Comparison of ENCODE assay signal across 8 cellular contexts in the genomic region with DNA sequence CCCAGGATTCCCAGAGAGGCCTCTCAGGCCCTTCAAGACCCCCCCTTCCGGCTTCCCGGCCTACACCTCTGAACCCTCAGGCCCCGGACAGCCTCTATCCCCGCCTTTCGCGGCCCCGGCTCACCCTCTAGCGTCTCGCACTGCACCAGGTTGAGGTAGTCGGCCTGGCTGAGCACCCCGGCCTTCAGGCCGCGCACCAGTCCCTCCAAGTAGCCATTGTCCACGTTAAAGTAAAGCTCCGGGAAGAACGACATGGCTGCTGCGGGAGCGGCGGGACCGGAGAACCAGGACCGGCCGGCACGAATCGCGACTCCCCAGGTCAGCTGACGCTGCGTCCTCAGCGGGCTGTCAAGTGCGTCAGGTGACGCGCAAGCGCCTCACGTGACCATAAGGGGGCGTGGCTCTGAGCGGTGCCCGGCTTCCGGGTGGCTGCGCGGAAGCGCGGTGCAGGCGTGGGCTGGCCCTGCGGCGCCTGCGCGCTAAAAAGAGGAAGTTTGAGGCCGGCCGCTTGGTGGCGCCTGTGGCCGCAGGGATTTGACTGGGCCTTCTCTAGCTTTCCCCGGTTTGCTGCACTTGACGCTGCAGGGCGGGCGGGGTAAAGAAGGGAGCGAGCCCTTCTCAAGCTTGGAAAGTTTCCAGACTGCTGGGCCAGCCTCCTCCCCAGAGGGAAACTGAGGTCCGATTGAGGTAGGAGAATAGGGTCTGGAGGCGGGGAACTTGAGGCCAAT. TPM values are rescaled to one million over a fixed set of nuclear protein-coding genes. Genes with fewer than 3 reads are reported as not detected.
DNase-seq lines count a peak whose midpoint lies in the region; ATAC-seq and TF ChIP-seq lines count a peak whose summit lies in the region.

A gene (minus strand): TSS at position 325 of the 728 bp plus-strand sequence. CDS start 71 bp downstream, at position 254.

- no peaks in the 10 kb centered on the region for H3K36me3 ChIP-seq in ascending aorta
- no peaks in the 10 kb centered on the region for H3K36me3 ChIP-seq in vagina

- TF ChIP-seq CTCF in ascending aorta (IDR thresholded peaks at IDR 0.05) (peak; percentile 91 to 94 (median 93)), vagina (IDR thresholded peaks at IDR 0.05) (peak; percentile 81 to 91 (median 85))

- H3K27me3 ChIP-seq in ascending aorta (no peaks in the 10 kb centered on the region), right cardiac atrium (ENCODE audit: control insufficient read depth, insufficient read depth) (no peaks in the 10 kb centered on the region), vagina (no peaks in the 10 kb centered on the region)

- H3K9me3 ChIP-seq in ascending aorta (no peaks in the 10 kb centered on the region), right cardiac atrium (ENCODE audit: control insufficient read depth, low read length) (no peaks in the 10 kb centered on the region), vagina (no peaks in the 10 kb centered on the region)

- H3K27ac ChIP-seq in ascending aorta (peak within 1 kb of the TSS; percentile 74 to 80), right cardiac atrium (ENCODE audit: low read length) (peak within 1 kb of the TSS; percentile 82), vagina (peak within 1 kb of the TSS; percentile 96)

- peak; percentile 66 to 77 for TF ChIP-seq POLR2A in vagina (IDR thresholded peaks at IDR 0.05)

- intact Hi-C loops in T-helper 2 cell treated with Interferon-gamma antibody and Interleukin-4, amounts not matched to agents 100 ng/mL and 5 ng/mL, for 36 hours (cut with micrococcal nuclease): loop anchor here (1.0 to 2.0 kb wide), 5 partner anchors 24 to 454 kb away; a partner anchor contains a TSS
- intact Hi-C loops in ascending aorta (cut with DNase I): loop anchor here (1.0 to 5.0 kb wide), 4 partner anchors 40 to 238 kb away; a partner anchor contains a TSS
- intact Hi-C loops in right cardiac atrium (cut with DNase I): no loop called here
- intact Hi-C loops in vagina (cut with DNase I): no loop called here

- under 1% methylated on average over 57 of the region's 57 CpGs for WGBS in right cardiac atrium

- H3K4me3 ChIP-seq in ascending aorta (peak within 1 kb of the TSS; percentile 56 to 73), right cardiac atrium (ENCODE audit: low read length) (peak within 1 kb of the TSS; percentile 81), vagina (peak within 1 kb of the TSS; percentile 84 to 98)

- ATAC-seq in GM18502 (IDR thresholded peaks at IDR 0.05; ENCODE audit: poor library complexity, unreplicated experiment) (peak; percentile 94), HG02970 (IDR thresholded peaks at IDR 0.05; ENCODE audit: low FRiP score, unreplicated experiment) (peak; percentile 96), right cardiac atrium (peak; percentile 95 to 96)

- peak; percentile 56 for DNase-seq in NCI-H187 treated with DMSO at 0.1 percent for 48 hours (lab: John Stamatoyannopoulos, UW)
- peak; percentile 88 to 99 for DNase-seq in ascending aorta (ENCODE audit: low spot score in 2 of 2)
- peak; percentile 98 to 100 (median 99) for DNase-seq in right cardiac atrium
- peak; percentile 97 for DNase-seq in putamen (ENCODE audit: low spot score)
- peak; percentile 98 for DNase-seq in vagina (ENCODE audit: extremely low spot score in 2 of 2)

- H3K4me1 ChIP-seq in ascending aorta (peaks cover 4 to 24% of the 10 kb centered on the region in 2 donors), right cardiac atrium (ENCODE audit: control insufficient read depth, insufficient read depth, low read length) (peaks cover 3% of the 10 kb centered on the region), vagina (peaks cover 46% of the 10 kb centered on the region)

RNA-seq across cellular contexts. Expression of the gene that starts here (rescaled TPM):
- total RNA-seq in T-helper 2 cell treated with Interferon-gamma antibody and Interleukin-4, amounts not matched to agents 100 ng/mL and 5 ng/mL, for 36 hours: 57.2 and 59.6 TPM in 2 replicates
- total RNA-seq in ascending aorta (64.3 TPM), right cardiac atrium (10 to 100 TPM; 64.1 to 79.4 (median 68.2) TPM), vagina (110 TPM)
- 44.6 TPM for polyA plus RNA-seq in right cardiac atrium

Comparison
In these comparisons a context has a peak if more than half of its experiments do, and no peak if none do; other contexts are left out.
1. Peak in every context shown above with its lines: DNase-seq, ATAC-seq, H3K4me3 ChIP-seq and H3K27ac ChIP-seq.
2. intact Hi-C loops: an anchor here in T-helper 2 cell treated with Interferon-gamma antibody and Interleukin-4, amounts not matched to agents 100 ng/mL and 5 ng/mL, for 36 hours (1.0 to 2.0 kb wide) and ascending aorta (1.0 to 5.0 kb wide); none called in right cardiac atrium and vagina.